ENCODE assay signal across 24 cellular contexts in genomic region chr18:3777719-3778118, GRCh38.
"Had no signal": no experiment of that assay in that cellular context is flagged by ENCODE, and none has a peak within 500 bp of the region (broad histone marks: within the 10 kb centered on the region; RNA-seq: fewer than 3 reads in every experiment).

No MANE protein-coding gene starts in this region.

- H3K4me3 ChIP-seq: neural progenitor cell, ovary, psoas muscle, right lobe of liver, sigmoid colon, stomach, testis, tibial artery, transverse colon, upper lobe of right lung, uterus had no signal

- H3K27ac ChIP-seq: neural progenitor cell, ovary, parathyroid adenoma, psoas muscle, right lobe of liver, sigmoid colon, stomach, testis, tibial artery, transverse colon, upper lobe of right lung, uterus had no signal

- ATAC-seq: naive thymus-derived CD8-positive, alpha-beta T cell; psoas muscle; right cardiac atrium; right lobe of liver; stimulated activated effector memory CD8-positive, alpha-beta T cell treated with anti-CD3 and anti-CD28 coated beads, Interleukin-12 subunit alpha, Interleukin-12 subunit beta, amount 100 ng/mL, for 72 hours; stimulated activated naive B cell treated with anti-CD40 and anti-IgM and Interleukin-4, amounts not matched to agents 10 μg/mL and 1 μg/mL and 100 μg/mL, for 72 hours; upper lobe of right lung had no signal

- H3K27me3 ChIP-seq: neural progenitor cell, ovary, right lobe of liver, sigmoid colon, stomach, testis, tibial artery, transverse colon, upper lobe of right lung, uterus had no signal

- DNase-seq: naive thymus-derived CD8-positive, alpha-beta T cell; occipital lobe; ovary; posterior cingulate gyrus; psoas muscle; right cardiac atrium; right lobe of liver; sigmoid colon; small intestine; stimulated activated CD4-positive, alpha-beta T cell treated with anti-CD3 and anti-CD28 coated beads, Interleukin-15, amount 100 ng/mL, for 24 hours; stimulated activated CD4-positive, alpha-beta T cell treated with anti-CD3 and anti-CD28 coated beads, Interleukin-2, amount 100 ng/mL, for 24 hours; stimulated activated CD4-positive, alpha-beta T cell treated with anti-CD3 and anti-CD28 coated beads, Interleukin-2, amount 100 ng/mL, for 48 hours; stimulated activated CD4-positive, alpha-beta T cell treated with anti-CD3 and anti-CD28 coated beads, Interleukin-4, amount 100 ng/mL, for 24 hours; stimulated activated naive B cell treated with anti-CD40 and anti-IgM and Interleukin-4, amounts not matched to agents 10 μg/mL and 1 μg/mL and 100 μg/mL, for 72 hours; stimulated activated naive CD4-positive, alpha-beta T cell treated with Interleukin-2 at 50 U/mL for 16 hours; stomach; testis; tibial artery; transverse colon; upper lobe of right lung; uterus had no signal
